9 cellular contexts compared by ENCODE assay signal in genomic region chr19:12665281-12665573, GRCh38. TPM values are rescaled to one million over a fixed set of nuclear protein-coding genes. Genes with fewer than 3 reads are reported as not detected.
DNase-seq lines count a peak whose midpoint lies in the region; ATAC-seq lines count a peak whose summit lies in the region.
"Had no signal": no experiment of that assay in that cellular context is flagged by ENCODE, and none has a peak within 500 bp of the region (broad histone marks: within the 10 kb centered on the region; RNA-seq: fewer than 3 reads in every experiment).

No MANE protein-coding gene starts in this region.

- ATAC-seq in GM21423 (IDR thresholded peaks at IDR 0.05; ENCODE audit: unreplicated experiment), result peak; percentile 35
- no peak for ATAC-seq in GM21717 (IDR thresholded peaks at IDR 0.05; ENCODE audit: unreplicated experiment)

- in situ Hi-C loops in G401 (cut with HindIII; ENCODE audit: low sequenced_read_pairs), result no loop called here

- intact Hi-C loops in head of caudate nucleus (cut with DNase I), result loop anchor here (10.0 kb wide), 1 partner anchor 100 kb away; no protein-coding TSS in a partner anchor

- DNase-seq in activated CD4-positive, alpha-beta T cell treated with anti-CD3 and anti-CD28 coated beads for 1 hour, result peak; percentile 29
- DNase-seq in head of caudate nucleus (peak in 34 of 42 donors; percentile 20 to 69 (median 45)), G401 (ENCODE audit: low spot score) (no peak), RPMI8226 (no peak), DMS79 (lab: John Stamatoyannopoulos, UW) (no peak)
- DNase-seq in stimulated activated CD8-positive, alpha-beta memory T cell treated with anti-CD3 and anti-CD28 coated beads, Interleukin-7, amount 100 ng/mL, for 4 hours (ENCODE audit: low read depth in 2 of 2), result peak; percentile 20 to 34

RNA-seq across cellular contexts. Expression of gene MAN2B1, which starts 1.3 kb away (rescaled TPM):
- total RNA-seq in G401 (2014; rRNA removed; shearing (Covaris generic)), result 30.0 and 58.1 TPM in 2 replicates

RNA-seq across cellular contexts. Expression of gene WDR83, which starts 1.4 kb away (rescaled TPM):
- 10.9 and 17.9 TPM in 2 replicates for total RNA-seq in G401 (2014; rRNA removed; shearing (Covaris generic))

RNA-seq across cellular contexts. Expression of gene DHPS, which starts 16.5 kb away (rescaled TPM):
- 70.6 and 99.0 TPM in 2 replicates for total RNA-seq in G401 (2014; rRNA removed; shearing (Covaris generic))

RNA-seq across cellular contexts. Expression of gene GNG14, which starts 22.6 kb away (rescaled TPM):
- total RNA-seq in G401 (2014; rRNA removed; shearing (Covaris generic)), result not detected in 2 replicates
- total RNA-seq: aorta had no signal

RNA-seq across cellular contexts. Expression of gene FBXW9, which starts 31.2 kb away (rescaled TPM):
- total RNA-seq in G401 (2014; rRNA removed; shearing (Covaris generic)), result 39.2 and 41.6 TPM in 2 replicates

Comparison
In these comparisons a context has a peak if more than half of its experiments do, and no peak if none do; other contexts are left out.
1. DNase-seq: peak in activated CD4-positive, alpha-beta T cell treated with anti-CD3 and anti-CD28 coated beads for 1 hour (single experiment), head of caudate nucleus (34 of 42) and stimulated activated CD8-positive, alpha-beta memory T cell treated with anti-CD3 and anti-CD28 coated beads, Interleukin-7, amount 100 ng/mL, for 4 hours (2 of 2); none in G401 (single experiment), RPMI8226 (single experiment) and DMS79 (single experiment).